1 cellular context compared by ENCODE assay signal in the genomic region with DNA sequence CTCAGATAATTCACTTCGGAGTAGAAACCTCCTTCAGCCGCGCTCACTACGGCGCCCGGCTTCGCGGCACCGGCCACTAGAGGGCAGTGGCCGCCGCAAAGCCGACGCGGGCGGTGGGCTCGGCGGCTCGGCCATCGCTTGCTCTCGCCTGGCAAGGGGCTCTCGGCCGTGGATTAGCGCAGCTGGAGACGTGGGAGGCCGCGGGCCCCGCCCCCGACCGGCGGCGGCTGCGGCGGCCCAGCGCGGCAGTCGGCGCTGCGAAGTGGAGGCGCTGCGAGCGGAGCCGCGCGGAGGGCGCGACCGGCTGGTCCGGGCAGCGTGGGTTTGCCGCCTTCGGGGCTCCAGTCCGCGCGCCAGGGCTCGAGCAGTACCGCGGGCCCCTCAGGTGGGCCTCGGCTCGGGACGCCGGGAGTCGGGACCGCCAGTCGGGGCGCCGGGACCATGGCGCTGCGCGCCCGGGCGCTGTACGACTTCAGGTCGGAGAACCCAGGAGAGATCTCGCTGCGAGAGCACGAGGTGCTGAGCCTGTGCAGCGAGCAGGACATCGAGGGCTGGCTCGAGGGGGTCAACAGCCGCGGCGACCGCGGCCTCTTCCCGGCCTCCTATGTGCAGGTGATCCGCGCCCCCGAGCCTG.
TF ChIP-seq lines count a peak whose summit lies in the region.

A gene with protein sequence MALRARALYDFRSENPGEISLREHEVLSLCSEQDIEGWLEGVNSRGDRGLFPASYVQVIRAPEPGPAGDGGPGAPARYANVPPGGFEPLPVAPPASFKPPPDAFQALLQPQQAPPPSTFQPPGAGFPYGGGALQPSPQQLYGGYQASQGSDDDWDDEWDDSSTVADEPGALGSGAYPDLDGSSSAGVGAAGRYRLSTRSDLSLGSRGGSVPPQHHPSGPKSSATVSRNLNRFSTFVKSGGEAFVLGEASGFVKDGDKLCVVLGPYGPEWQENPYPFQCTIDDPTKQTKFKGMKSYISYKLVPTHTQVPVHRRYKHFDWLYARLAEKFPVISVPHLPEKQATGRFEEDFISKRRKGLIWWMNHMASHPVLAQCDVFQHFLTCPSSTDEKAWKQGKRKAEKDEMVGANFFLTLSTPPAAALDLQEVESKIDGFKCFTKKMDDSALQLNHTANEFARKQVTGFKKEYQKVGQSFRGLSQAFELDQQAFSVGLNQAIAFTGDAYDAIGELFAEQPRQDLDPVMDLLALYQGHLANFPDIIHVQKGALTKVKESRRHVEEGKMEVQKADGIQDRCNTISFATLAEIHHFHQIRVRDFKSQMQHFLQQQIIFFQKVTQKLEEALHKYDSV (plus strand): TSS at position 248 of the 634 bp plus-strand sequence. CDS start 194 bp downstream, at position 442.

TF ChIP-seq in HepG2, 621 proteins besides CTCF, POLR2A, EP300 and RAD21 (continued from another document and continues in another):
- TF ChIP-seq, protein P1, sequence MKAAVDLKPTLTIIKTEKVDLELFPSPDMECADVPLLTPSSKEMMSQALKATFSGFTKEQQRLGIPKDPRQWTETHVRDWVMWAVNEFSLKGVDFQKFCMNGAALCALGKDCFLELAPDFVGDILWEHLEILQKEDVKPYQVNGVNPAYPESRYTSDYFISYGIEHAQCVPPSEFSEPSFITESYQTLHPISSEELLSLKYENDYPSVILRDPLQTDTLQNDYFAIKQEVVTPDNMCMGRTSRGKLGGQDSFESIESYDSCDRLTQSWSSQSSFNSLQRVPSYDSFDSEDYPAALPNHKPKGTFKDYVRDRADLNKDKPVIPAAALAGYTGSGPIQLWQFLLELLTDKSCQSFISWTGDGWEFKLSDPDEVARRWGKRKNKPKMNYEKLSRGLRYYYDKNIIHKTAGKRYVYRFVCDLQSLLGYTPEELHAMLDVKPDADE (CRISPR knock-in tag; IDR thresholded peaks at IDR 0.05), result no peak
- no peak for TF ChIP-seq MIER2 (CRISPR knock-in tag; IDR thresholded peaks at IDR 0.05)
- TF ChIP-seq SOX13 (IDR thresholded peaks at IDR 0.05), result no peak
- peak in 1 of 2 experiments; percentile 38; a peak in 1 of 4 replicates for TF ChIP-seq SOX13 (CRISPR knock-in tag; conservative IDR thresholded peaks at IDR 0.05 in 1 of 2, IDR thresholded peaks at IDR 0.05 in 1 of 2)
- TF ChIP-seq, protein P2, sequence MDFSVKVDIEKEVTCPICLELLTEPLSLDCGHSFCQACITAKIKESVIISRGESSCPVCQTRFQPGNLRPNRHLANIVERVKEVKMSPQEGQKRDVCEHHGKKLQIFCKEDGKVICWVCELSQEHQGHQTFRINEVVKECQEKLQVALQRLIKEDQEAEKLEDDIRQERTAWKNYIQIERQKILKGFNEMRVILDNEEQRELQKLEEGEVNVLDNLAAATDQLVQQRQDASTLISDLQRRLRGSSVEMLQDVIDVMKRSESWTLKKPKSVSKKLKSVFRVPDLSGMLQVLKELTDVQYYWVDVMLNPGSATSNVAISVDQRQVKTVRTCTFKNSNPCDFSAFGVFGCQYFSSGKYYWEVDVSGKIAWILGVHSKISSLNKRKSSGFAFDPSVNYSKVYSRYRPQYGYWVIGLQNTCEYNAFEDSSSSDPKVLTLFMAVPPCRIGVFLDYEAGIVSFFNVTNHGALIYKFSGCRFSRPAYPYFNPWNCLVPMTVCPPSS (IDR thresholded peaks at IDR 0.05), result no peak
- TF ChIP-seq, protein P3, sequence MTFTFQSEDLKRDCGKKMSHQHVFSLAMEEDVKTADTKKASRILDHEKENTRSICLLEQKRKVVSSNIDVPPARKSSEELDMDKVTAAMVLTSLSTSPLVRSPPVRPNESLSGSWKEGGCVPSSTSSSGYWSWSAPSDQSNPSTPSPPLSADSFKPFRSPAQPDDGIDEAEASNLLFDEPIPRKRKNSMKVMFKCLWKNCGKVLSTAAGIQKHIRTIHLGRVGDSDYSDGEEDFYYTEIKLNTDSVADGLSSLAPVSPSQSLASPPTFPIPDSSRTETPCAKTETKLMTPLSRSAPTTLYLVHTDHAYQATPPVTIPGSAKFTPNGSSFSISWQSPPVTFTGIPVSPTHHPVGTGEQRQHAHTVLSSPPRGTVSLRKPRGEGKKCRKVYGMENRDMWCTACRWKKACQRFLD (CRISPR knock-in tag; IDR thresholded peaks at IDR 0.05; ENCODE audit: borderline replicate concordance), result 0 out of 2 replicates have a peak, but pooled peaks have one; percentile 40
- no peak; the same call in 1 of the 2 replicates for TF ChIP-seq PHF20 (CRISPR knock-in tag; IDR thresholded peaks at IDR 0.05)
- peak; percentile 96 for TF ChIP-seq STAG1 (CRISPR knock-in tag; IDR thresholded peaks at IDR 0.05)
- TF ChIP-seq, protein P4, sequence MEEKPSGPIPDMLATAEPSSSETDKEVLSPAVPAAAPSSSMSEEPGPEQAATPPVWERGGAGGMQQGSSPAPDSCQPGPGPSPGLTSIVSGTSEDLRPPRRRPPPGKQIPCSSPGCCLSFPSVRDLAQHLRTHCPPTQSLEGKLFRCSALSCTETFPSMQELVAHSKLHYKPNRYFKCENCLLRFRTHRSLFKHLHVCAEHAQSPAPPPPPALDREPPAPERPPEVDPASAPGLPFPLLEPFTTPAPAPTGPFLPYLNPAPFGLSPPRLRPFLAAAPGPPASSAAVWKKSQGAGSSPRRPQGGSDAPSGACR (CRISPR knock-in tag; IDR thresholded peaks at IDR 0.05), result peak; percentile 34; the same call in 1 of the 2 replicates
- TF ChIP-seq RNF2 (conservative IDR thresholded peaks at IDR 0.05; ENCODE audit: low read depth), result peak; percentile 79
- TF ChIP-seq THAP11 (CRISPR knock-in tag; IDR thresholded peaks at IDR 0.05), result peak; percentile 83
- TF ChIP-seq RELA (CRISPR knock-in tag; IDR thresholded peaks at IDR 0.05), result 0 out of 2 replicates have a peak, but pooled peaks have one; percentile 68
- 0 out of 2 replicates have a peak, but pooled peaks have one; percentile 54 for TF ChIP-seq KLF15 (CRISPR knock-in tag; IDR thresholded peaks at IDR 0.05; ENCODE audit: borderline replicate concordance)
- TF ChIP-seq KMT2A (CRISPR knock-in tag; IDR thresholded peaks at IDR 0.05), result peak; percentile 69; the same call in 1 of the 2 replicates
- TF ChIP-seq, protein P5, sequence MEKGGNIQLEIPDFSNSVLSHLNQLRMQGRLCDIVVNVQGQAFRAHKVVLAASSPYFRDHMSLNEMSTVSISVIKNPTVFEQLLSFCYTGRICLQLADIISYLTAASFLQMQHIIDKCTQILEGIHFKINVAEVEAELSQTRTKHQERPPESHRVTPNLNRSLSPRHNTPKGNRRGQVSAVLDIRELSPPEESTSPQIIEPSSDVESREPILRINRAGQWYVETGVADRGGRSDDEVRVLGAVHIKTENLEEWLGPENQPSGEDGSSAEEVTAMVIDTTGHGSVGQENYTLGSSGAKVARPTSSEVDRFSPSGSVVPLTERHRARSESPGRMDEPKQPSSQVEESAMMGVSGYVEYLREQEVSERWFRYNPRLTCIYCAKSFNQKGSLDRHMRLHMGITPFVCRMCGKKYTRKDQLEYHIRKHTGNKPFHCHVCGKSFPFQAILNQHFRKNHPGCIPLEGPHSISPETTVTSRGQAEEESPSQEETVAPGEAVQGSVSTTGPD (CRISPR knock-in tag; IDR thresholded peaks at IDR 0.05), result no peak
- peak; percentile 45; the same call in 1 of the 2 replicates for TF ChIP-seq ZNF451 (CRISPR knock-in tag; IDR thresholded peaks at IDR 0.05)
- TF ChIP-seq ZNF501 (CRISPR knock-in tag; IDR thresholded peaks at IDR 0.05), result peak; percentile 73
- TF ChIP-seq ZNF629 (CRISPR knock-in tag; conservative IDR thresholded peaks at IDR 0.05), result peak; percentile 31; the same call in 1 of the 2 replicates
- peak; percentile 70; the same call in 1 of the 2 replicates for TF ChIP-seq TSC22D2 (CRISPR knock-in tag; IDR thresholded peaks at IDR 0.05; ENCODE audit: borderline replicate concordance)
- TF ChIP-seq TAF1 (CRISPR knock-in tag; IDR thresholded peaks at IDR 0.05), result peak; percentile 36; the same call in 1 of the 2 replicates
- no peak; the same call in 1 of the 2 replicates for TF ChIP-seq SRY (CRISPR knock-in tag; IDR thresholded peaks at IDR 0.05)
- TF ChIP-seq, protein P6, sequence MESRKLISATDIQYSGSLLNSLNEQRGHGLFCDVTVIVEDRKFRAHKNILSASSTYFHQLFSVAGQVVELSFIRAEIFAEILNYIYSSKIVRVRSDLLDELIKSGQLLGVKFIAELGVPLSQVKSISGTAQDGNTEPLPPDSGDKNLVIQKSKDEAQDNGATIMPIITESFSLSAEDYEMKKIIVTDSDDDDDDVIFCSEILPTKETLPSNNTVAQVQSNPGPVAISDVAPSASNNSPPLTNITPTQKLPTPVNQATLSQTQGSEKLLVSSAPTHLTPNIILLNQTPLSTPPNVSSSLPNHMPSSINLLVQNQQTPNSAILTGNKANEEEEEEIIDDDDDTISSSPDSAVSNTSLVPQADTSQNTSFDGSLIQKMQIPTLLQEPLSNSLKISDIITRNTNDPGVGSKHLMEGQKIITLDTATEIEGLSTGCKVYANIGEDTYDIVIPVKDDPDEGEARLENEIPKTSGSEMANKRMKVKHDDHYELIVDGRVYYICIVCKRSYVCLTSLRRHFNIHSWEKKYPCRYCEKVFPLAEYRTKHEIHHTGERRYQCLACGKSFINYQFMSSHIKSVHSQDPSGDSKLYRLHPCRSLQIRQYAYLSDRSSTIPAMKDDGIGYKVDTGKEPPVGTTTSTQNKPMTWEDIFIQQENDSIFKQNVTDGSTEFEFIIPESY (CRISPR knock-in tag; IDR thresholded peaks at IDR 0.05), result no peak
- no peak for TF ChIP-seq NFE2L2 (IDR thresholded peaks at IDR 0.05; ENCODE audit: low read length)
- TF ChIP-seq ZNF337 (CRISPR knock-in tag; IDR thresholded peaks at IDR 0.05; ENCODE audit: borderline replicate concordance, low read depth), result no peak
- TF ChIP-seq ZNF839 (CRISPR knock-in tag; IDR thresholded peaks at IDR 0.05; ENCODE audit: borderline replicate concordance), result no peak
- no peak for TF ChIP-seq NFE2L1 (CRISPR knock-in tag; IDR thresholded peaks at IDR 0.05; ENCODE audit: borderline replicate concordance)
- TF ChIP-seq ZNF766 (CRISPR knock-in tag; IDR thresholded peaks at IDR 0.05; ENCODE audit: borderline replicate concordance), result 0 out of 2 replicates have a peak, but pooled peaks have one; percentile 62
- no peak for TF ChIP-seq NFRKB (IDR thresholded peaks at IDR 0.05)
- TF ChIP-seq AKAP8 (CRISPR knock-in tag; IDR thresholded peaks at IDR 0.05), result 0 out of 2 replicates have a peak, but pooled peaks have one; percentile 35
- peak; percentile 60 for TF ChIP-seq SAP130 (CRISPR knock-in tag; IDR thresholded peaks at IDR 0.05; ENCODE audit: low read depth)
- TF ChIP-seq BCL6 (CRISPR knock-in tag; IDR thresholded peaks at IDR 0.05), result peak; percentile 22; the same call in 1 of the 2 replicates
- no peak for TF ChIP-seq ZNF441 (CRISPR knock-in tag; IDR thresholded peaks at IDR 0.05; ENCODE audit: borderline replicate concordance)
- TF ChIP-seq ZNF354B (CRISPR knock-in tag; IDR thresholded peaks at IDR 0.05), result no peak
- TF ChIP-seq ZFP36L1 (CRISPR knock-in tag; IDR thresholded peaks at IDR 0.05), result no peak
- peak; percentile 91 for TF ChIP-seq YY1 (IDR thresholded peaks at IDR 0.05; ENCODE audit: insufficient read depth, insufficient replicate concordance, low read depth, low read length)
- TF ChIP-seq, protein P7, sequence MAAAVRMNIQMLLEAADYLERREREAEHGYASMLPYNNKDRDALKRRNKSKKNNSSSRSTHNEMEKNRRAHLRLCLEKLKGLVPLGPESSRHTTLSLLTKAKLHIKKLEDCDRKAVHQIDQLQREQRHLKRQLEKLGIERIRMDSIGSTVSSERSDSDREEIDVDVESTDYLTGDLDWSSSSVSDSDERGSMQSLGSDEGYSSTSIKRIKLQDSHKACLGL (CRISPR knock-in tag; IDR thresholded peaks at IDR 0.05), result peak; percentile 40; the same call in 1 of the 2 replicates
- TF ChIP-seq ZNF256 (CRISPR knock-in tag; conservative IDR thresholded peaks at IDR 0.05), result no peak
- 0 out of 2 replicates have a peak, but pooled peaks have one; percentile 21 for TF ChIP-seq NFYC (CRISPR knock-in tag; IDR thresholded peaks at IDR 0.05)
- no peak for TF ChIP-seq TCF7L2 (IDR thresholded peaks at IDR 0.05; ENCODE audit: low read depth, low read length)
- TF ChIP-seq, protein P8, sequence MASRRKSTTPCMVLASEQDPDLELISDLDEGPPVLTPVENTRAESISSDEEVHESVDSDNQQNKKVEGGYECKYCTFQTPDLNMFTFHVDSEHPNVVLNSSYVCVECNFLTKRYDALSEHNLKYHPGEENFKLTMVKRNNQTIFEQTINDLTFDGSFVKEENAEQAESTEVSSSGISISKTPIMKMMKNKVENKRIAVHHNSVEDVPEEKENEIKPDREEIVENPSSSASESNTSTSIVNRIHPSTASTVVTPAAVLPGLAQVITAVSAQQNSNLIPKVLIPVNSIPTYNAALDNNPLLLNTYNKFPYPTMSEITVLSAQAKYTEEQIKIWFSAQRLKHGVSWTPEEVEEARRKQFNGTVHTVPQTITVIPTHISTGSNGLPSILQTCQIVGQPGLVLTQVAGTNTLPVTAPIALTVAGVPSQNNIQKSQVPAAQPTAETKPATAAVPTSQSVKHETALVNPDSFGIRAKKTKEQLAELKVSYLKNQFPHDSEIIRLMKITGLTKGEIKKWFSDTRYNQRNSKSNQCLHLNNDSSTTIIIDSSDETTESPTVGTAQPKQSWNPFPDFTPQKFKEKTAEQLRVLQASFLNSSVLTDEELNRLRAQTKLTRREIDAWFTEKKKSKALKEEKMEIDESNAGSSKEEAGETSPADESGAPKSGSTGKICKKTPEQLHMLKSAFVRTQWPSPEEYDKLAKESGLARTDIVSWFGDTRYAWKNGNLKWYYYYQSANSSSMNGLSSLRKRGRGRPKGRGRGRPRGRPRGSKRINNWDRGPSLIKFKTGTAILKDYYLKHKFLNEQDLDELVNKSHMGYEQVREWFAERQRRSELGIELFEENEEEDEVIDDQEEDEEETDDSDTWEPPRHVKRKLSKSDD (CRISPR knock-in tag; IDR thresholded peaks at IDR 0.05; ENCODE audit: low read depth), result 0 out of 2 replicates have a peak, but pooled peaks have one; percentile 50
- no peak for TF ChIP-seq ZNF101 (CRISPR knock-in tag; IDR thresholded peaks at IDR 0.05; ENCODE audit: borderline replicate concordance, low read depth)
- TF ChIP-seq, protein P9, sequence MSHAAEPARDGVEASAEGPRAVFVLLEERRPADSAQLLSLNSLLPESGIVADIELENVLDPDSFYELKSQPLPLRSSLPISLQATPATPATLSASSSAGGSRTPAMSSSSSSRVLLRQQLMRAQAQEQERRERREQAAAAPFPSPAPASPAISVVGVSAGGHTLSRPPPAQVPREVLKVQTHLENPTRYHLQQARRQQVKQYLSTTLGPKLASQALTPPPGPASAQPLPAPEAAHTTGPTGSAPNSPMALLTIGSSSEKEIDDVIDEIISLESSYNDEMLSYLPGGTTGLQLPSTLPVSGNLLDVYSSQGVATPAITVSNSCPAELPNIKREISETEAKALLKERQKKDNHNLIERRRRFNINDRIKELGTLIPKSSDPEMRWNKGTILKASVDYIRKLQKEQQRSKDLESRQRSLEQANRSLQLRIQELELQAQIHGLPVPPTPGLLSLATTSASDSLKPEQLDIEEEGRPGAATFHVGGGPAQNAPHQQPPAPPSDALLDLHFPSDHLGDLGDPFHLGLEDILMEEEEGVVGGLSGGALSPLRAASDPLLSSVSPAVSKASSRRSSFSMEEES (CRISPR knock-in tag; IDR thresholded peaks at IDR 0.05), result no peak
- TF ChIP-seq, protein P10, sequence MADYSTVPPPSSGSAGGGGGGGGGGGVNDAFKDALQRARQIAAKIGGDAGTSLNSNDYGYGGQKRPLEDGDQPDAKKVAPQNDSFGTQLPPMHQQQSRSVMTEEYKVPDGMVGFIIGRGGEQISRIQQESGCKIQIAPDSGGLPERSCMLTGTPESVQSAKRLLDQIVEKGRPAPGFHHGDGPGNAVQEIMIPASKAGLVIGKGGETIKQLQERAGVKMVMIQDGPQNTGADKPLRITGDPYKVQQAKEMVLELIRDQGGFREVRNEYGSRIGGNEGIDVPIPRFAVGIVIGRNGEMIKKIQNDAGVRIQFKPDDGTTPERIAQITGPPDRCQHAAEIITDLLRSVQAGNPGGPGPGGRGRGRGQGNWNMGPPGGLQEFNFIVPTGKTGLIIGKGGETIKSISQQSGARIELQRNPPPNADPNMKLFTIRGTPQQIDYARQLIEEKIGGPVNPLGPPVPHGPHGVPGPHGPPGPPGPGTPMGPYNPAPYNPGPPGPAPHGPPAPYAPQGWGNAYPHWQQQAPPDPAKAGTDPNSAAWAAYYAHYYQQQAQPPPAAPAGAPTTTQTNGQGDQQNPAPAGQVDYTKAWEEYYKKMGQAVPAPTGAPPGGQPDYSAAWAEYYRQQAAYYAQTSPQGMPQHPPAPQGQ (CRISPR knock-in tag; IDR thresholded peaks at IDR 0.05; ENCODE audit: borderline replicate concordance), result no peak
